29 cellular contexts compared by ENCODE assay signal in the genomic region with DNA sequence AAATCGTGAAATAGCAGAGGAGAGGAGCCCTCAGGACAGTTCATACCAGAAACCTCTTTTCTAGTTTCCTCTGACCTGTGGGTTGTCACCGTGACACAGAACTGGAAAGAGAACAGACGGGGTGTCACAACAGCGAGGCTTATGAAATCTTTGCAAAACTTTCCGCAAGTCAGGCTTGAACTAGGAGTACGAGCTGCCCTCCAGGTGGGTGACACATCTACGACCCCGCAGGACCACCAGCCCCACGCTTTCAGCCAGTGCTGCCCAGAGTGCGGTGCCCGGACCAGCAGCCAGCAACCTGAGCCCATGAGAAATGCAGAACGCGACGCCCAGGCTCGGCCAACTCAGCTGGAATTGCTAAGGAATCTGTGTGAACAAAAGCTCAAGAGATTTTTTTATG. TPM values are rescaled to one million over a fixed set of nuclear protein-coding genes. Genes with fewer than 3 reads are reported as not detected.
DNase-seq lines count a peak whose midpoint lies in the region; ATAC-seq and TF ChIP-seq lines count a peak whose summit lies in the region.
"Had no signal": no experiment of that assay in that cellular context is flagged by ENCODE, and none has a peak within 500 bp of the region (broad histone marks: within the 10 kb centered on the region; RNA-seq: fewer than 3 reads in every experiment).

No MANE protein-coding gene starts in this region.

- no peaks in the 10 kb centered on the region for H3K9me3 ChIP-seq in tibial artery
- H3K9me3 ChIP-seq: A549, mucosa of descending colon, prostate gland had no signal

- no peaks in the 10 kb centered on the region for H3K36me3 Mint-ChIP-seq in activated naive CD4-positive, alpha-beta T cell treated with anti-CD3 and anti-CD28 coated beads, Interleukin-2, amount 50 U/mL, for 72 hours
- H3K36me3 Mint-ChIP-seq in dendritic cell treated with granulocyte-macrophage colony-stimulating factor and Interleukin-4, amounts not matched to agents 40 ng/mL and 50 ng/mL, for 4 days (ENCODE audit: low read depth): no peaks in the 10 kb centered on the region
- H3K36me3 Mint-ChIP-seq in stimulated activated effector memory CD8-positive, alpha-beta T cell treated with anti-CD3 and anti-CD28 coated beads, Interleukin-12 subunit alpha, Interleukin-12 subunit beta, amount 100 ng/mL, for 72 hours: peaks cover 16% of the 10 kb centered on the region

- peaks cover 0 to 32% (median 21%) of the 10 kb centered on the region in 4 donors for H3K4me1 ChIP-seq in tibial artery
- H3K4me1 ChIP-seq: prostate gland had no signal

- no peaks in the 10 kb centered on the region for H3K27me3 ChIP-seq in tibial artery
- H3K27me3 ChIP-seq: brain microvascular endothelial cell had no signal

- H3K9me3 Mint-ChIP-seq in activated naive CD4-positive, alpha-beta T cell treated with anti-CD3 and anti-CD28 coated beads, Interleukin-2, amount 50 U/mL, for 72 hours: peaks cover 0 to 4% of the 10 kb centered on the region in 2 donors
- H3K9me3 Mint-ChIP-seq in dendritic cell treated with granulocyte-macrophage colony-stimulating factor and Interleukin-4, amounts not matched to agents 40 ng/mL and 50 ng/mL, for 4 days: no peaks in the 10 kb centered on the region
- no peaks in the 10 kb centered on the region for H3K9me3 Mint-ChIP-seq in stimulated activated effector memory CD8-positive, alpha-beta T cell treated with anti-CD3 and anti-CD28 coated beads, Interleukin-12 subunit alpha, Interleukin-12 subunit beta, amount 100 ng/mL, for 72 hours
- H3K9me3 Mint-ChIP-seq: effector memory CD8-positive, alpha-beta T cell had no signal

- ATAC-seq in activated naive CD4-positive, alpha-beta T cell treated with anti-CD3 and anti-CD28 coated beads, Interleukin-2, amount 50 U/mL, for 72 hours: no peak
- ATAC-seq in stimulated activated effector memory CD8-positive, alpha-beta T cell treated with anti-CD3 and anti-CD28 coated beads, Interleukin-12 subunit alpha, Interleukin-12 subunit beta, amount 100 ng/mL, for 72 hours: peak; percentile 39
- no peak for ATAC-seq in GM18498 (IDR thresholded peaks at IDR 0.05; ENCODE audit: unreplicated experiment)
- ATAC-seq: A549; effector memory CD8-positive, alpha-beta T cell; mucosa of descending colon had no signal

- no peaks in the 10 kb centered on the region for H3K27me3 Mint-ChIP-seq in dendritic cell treated with granulocyte-macrophage colony-stimulating factor and Interleukin-4, amounts not matched to agents 40 ng/mL and 50 ng/mL, for 4 days
- H3K27me3 Mint-ChIP-seq: B cell; effector memory CD8-positive, alpha-beta T cell had no signal

- no peak overlapping the region for H3K4me3 ChIP-seq in tibial artery
- H3K4me3 ChIP-seq: A549, lung, mucosa of descending colon, prostate gland, SK-N-MC had no signal

- TF ChIP-seq CTCF in tibial artery (IDR thresholded peaks at IDR 0.05): no peak

- H3K4me3 Mint-ChIP-seq in dendritic cell treated with granulocyte-macrophage colony-stimulating factor and Interleukin-4, amounts not matched to agents 40 ng/mL and 50 ng/mL, for 4 days: no peak overlapping the region
- no peak overlapping the region for H3K4me3 Mint-ChIP-seq in stimulated activated effector memory CD8-positive, alpha-beta T cell treated with anti-CD3 and anti-CD28 coated beads, Interleukin-12 subunit alpha, Interleukin-12 subunit beta, amount 100 ng/mL, for 72 hours
- H3K4me3 Mint-ChIP-seq: B cell; effector memory CD8-positive, alpha-beta T cell had no signal

- no peaks in the 10 kb centered on the region for H3K36me3 ChIP-seq in tibial artery
- H3K36me3 ChIP-seq: brain microvascular endothelial cell, prostate gland, WERI-Rb-1 had no signal

- H3K4me1 Mint-ChIP-seq in dendritic cell treated with granulocyte-macrophage colony-stimulating factor and Interleukin-4, amounts not matched to agents 40 ng/mL and 50 ng/mL, for 4 days (ENCODE audit: low read depth): peaks cover 82% of the 10 kb centered on the region
- peaks cover 55% of the 10 kb centered on the region for H3K4me1 Mint-ChIP-seq in stimulated activated effector memory CD8-positive, alpha-beta T cell treated with anti-CD3 and anti-CD28 coated beads, Interleukin-12 subunit alpha, Interleukin-12 subunit beta, amount 100 ng/mL, for 72 hours

- no peak overlapping the region for H3K27ac ChIP-seq in tibial artery
- H3K27ac ChIP-seq: A549, brain microvascular endothelial cell, prostate gland, SK-N-MC, WERI-Rb-1 had no signal

- DNase-seq in activated naive CD4-positive, alpha-beta T cell treated with anti-CD3 and anti-CD28 coated beads, Interleukin-2, amount 50 U/mL, for 72 hours (ENCODE audit: low spot score in 2 of 2): no peak
- no peak for DNase-seq in activated naive CD4-positive, alpha-beta T cell treated with Interleukin-2 at 50 U/mL for 16 hours
- peak; percentile 82 to 92 for DNase-seq in NOMO-1 (lab: John Stamatoyannopoulos, UW; ENCODE audit: unreplicated experiment in 2 of 2)
- DNase-seq in stimulated activated effector memory CD8-positive, alpha-beta T cell treated with anti-CD3 and anti-CD28 coated beads, Interleukin-12 subunit alpha, Interleukin-12 subunit beta, amount 100 ng/mL, for 72 hours (ENCODE audit: low spot score in 2 of 2): no peak
- DNase-seq in tibial artery: no peak
- no peak for DNase-seq in NCI-H128 (lab: John Stamatoyannopoulos, UW; ENCODE audit: unreplicated experiment)
- DNase-seq: activated CD8-positive, alpha-beta memory T cell treated with anti-CD3 and anti-CD28 coated beads, Interleukin-2, amount 50 U/mL, for 4 hours; activated effector memory CD4-positive, alpha-beta T cell treated with Interleukin-2 at 50 U/mL for 16 hours; brain microvascular endothelial cell; COR-L47; DMS79; effector memory CD8-positive, alpha-beta T cell; GOT3; islet precursor cell; MM.1S; mucosa of descending colon; NCI-H187; NCI-H2171 treated with DMSO at 0.1 percent for 48 hours; NCI-H524 treated with DMSO at 0.1 percent for 48 hours; NK-92 treated with Interleukin-12 subunit alpha and Interleukin-12 subunit beta, amount 100 ng/mL, for 24 hours; substantia nigra; WERI-Rb-1 had no signal

- H3K27ac Mint-ChIP-seq in activated naive CD4-positive, alpha-beta T cell treated with anti-CD3 and anti-CD28 coated beads, Interleukin-2, amount 50 U/mL, for 72 hours: peak overlapping the region; percentile 23 to 33
- H3K27ac Mint-ChIP-seq in dendritic cell treated with granulocyte-macrophage colony-stimulating factor and Interleukin-4, amounts not matched to agents 40 ng/mL and 50 ng/mL, for 4 days: peak overlapping the region; percentile 8
- H3K27ac Mint-ChIP-seq in stimulated activated effector memory CD8-positive, alpha-beta T cell treated with anti-CD3 and anti-CD28 coated beads, Interleukin-12 subunit alpha, Interleukin-12 subunit beta, amount 100 ng/mL, for 72 hours: no peak overlapping the region
- H3K27ac Mint-ChIP-seq: B cell had no signal

- intact Hi-C loops in dendritic cell treated with granulocyte-macrophage colony-stimulating factor and Interleukin-4, amounts not matched to agents 40 ng/mL and 50 ng/mL, for 4 days (cut with micrococcal nuclease): no loop called here
- intact Hi-C loops in tibial artery (cut with DNase I; ENCODE audit: low total_unique reads): no loop called here

RNA-seq across cellular contexts. Expression of gene WRNIP1, which starts 30.8 kb away (rescaled TPM):
- 10 to 100 TPM; 25.7 to 43.5 TPM for total RNA-seq in activated naive CD4-positive, alpha-beta T cell treated with anti-CD3 and anti-CD28 coated beads, Interleukin-2, amount 50 U/mL, for 72 hours

RNA-seq across cellular contexts. Expression of gene MYLK4, which starts 45.2 kb away (rescaled TPM):
- under 1 TPM in 1 of 2 donors, not detected in 1; 0.33 TPM for total RNA-seq in activated naive CD4-positive, alpha-beta T cell treated with anti-CD3 and anti-CD28 coated beads, Interleukin-2, amount 50 U/mL, for 72 hours

RNA-seq across cellular contexts. Expression of gene SERPINB1, which starts 45.7 kb away (rescaled TPM):
- 100 to 1,000 TPM; 121 to 169 TPM for total RNA-seq in activated naive CD4-positive, alpha-beta T cell treated with anti-CD3 and anti-CD28 coated beads, Interleukin-2, amount 50 U/mL, for 72 hours

Comparison
In these comparisons a context has a peak if more than half of its experiments do, and no peak if none do; other contexts are left out.
1. DNase-seq: peak in NOMO-1 (2 of 2); none in activated naive CD4-positive, alpha-beta T cell treated with anti-CD3 and anti-CD28 coated beads, Interleukin-2, amount 50 U/mL, for 72 hours (0 of 2), activated naive CD4-positive, alpha-beta T cell treated with Interleukin-2 at 50 U/mL for 16 hours (single experiment), stimulated activated effector memory CD8-positive, alpha-beta T cell treated with anti-CD3 and anti-CD28 coated beads, Interleukin-12 subunit alpha, Interleukin-12 subunit beta, amount 100 ng/mL, for 72 hours (0 of 2), tibial artery (0 of 2) and NCI-H128 (single experiment).